In genomic region chr10:26622891-26623290, GRCh38 we compare ENCODE assay signal across 1 cellular context.
TF ChIP-seq lines count a peak whose summit lies in the region.

No MANE protein-coding gene starts in this region.

TF ChIP-seq in H1, 55 proteins besides CTCF, POLR2A, EP300 and RAD21:
- no peak for TF ChIP-seq KDM4A (IDR thresholded peaks at IDR 0.05; ENCODE audit: low read depth, low read length, severe bottlenecking)
